40 cellular contexts compared by ENCODE assay signal in the genomic region with DNA sequence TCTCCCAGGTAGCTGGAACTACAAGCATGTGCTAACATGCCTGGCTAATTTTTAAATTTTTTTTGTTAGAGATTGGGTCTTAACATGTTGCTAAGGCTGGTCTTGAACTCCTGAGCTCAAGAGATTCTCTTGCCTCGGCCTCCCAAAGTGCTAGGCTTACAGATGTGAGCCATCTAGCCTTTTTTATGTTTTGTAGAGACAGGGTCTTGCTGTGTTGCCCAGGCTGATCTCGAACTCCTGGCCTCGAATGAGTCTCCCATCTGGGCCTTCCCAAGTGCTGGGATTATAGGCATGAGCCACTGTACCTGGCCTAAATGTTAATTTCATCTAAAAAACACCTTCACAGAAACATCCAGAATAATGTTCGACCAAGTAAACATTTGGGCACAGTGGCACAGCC.
"Had no signal": no experiment of that assay in that cellular context is flagged by ENCODE, and none has a peak within 500 bp of the region (broad histone marks: within the 10 kb centered on the region; RNA-seq: fewer than 3 reads in every experiment).

No MANE protein-coding gene starts in this region.

- H3K36me3 ChIP-seq: adrenal gland, brain microvascular endothelial cell, breast epithelium, cardiac muscle cell had no signal

- H3K9me3 Mint-ChIP-seq: activated naive CD4-positive, alpha-beta T cell treated with anti-CD3 and anti-CD28 coated beads for 36 hours; activated naive CD4-positive, alpha-beta T cell treated with anti-CD3 and anti-CD28 coated beads, Interleukin-2, amount 10 ng/mL, durations not matched to agents 7 days and 5 days; activated naive CD4-positive, alpha-beta T cell treated with anti-CD3 and anti-CD28 coated beads, Interleukin-2, amount 50 U/mL, for 24 hours; activated naive CD4-positive, alpha-beta T cell treated with anti-CD3 and anti-CD28 coated beads, Interleukin-2, amount 50 U/mL, for 72 hours; activated naive CD8-positive, alpha-beta T cell treated with anti-CD3 and anti-CD28 coated beads for 36 hours; activated naive CD8-positive, alpha-beta T cell treated with anti-CD3 and anti-CD28 coated beads, Interleukin-2, amount 10 ng/mL, durations not matched to agents 7 days and 5 days; activated T-cell treated with anti-CD3 and anti-CD28 coated beads, Interleukin-2, amount 50 U/mL, for 24 hours; activated T-helper 1 cell treated with anti-CD3 and anti-CD28 coated beads, Interleukin-12 subunit alpha, Interleukin-12 subunit beta, Interleukin-2, Interleukin-4 antibody, amounts not matched to agents 30 ng/mL and 10 ng/mL and 1 ng/mL, durations not matched to agents 14 hours and 24 hours and 36 hours; activated T-helper 17 cell treated with anti-CD3 and anti-CD28 coated beads, Interleukin-2, amount 50 U/mL, for 72 hours; activated T-helper 2 cell treated with anti-CD3 and anti-CD28 coated beads, Interferon-gamma antibody, Interleukin-2, Interleukin-4, amounts not matched to agents 10 μg/mL and 5 μg/mL and 100 μg/mL, durations not matched to agents 14 hours and 24 hours and 36 hours; central memory CD8-positive, alpha-beta T cell had no signal

- H3K9me3 ChIP-seq: adrenal gland, ascending aorta, body of pancreas, breast epithelium had no signal

- H3K4me3 Mint-ChIP-seq: activated naive CD4-positive, alpha-beta T cell treated with anti-CD3 and anti-CD28 coated beads for 36 hours; activated naive CD4-positive, alpha-beta T cell treated with anti-CD3 and anti-CD28 coated beads, Interleukin-2, amount 10 ng/mL, durations not matched to agents 7 days and 5 days; activated naive CD4-positive, alpha-beta T cell treated with anti-CD3 and anti-CD28 coated beads, Interleukin-2, amount 50 U/mL, for 24 hours; activated naive CD8-positive, alpha-beta T cell; activated naive CD8-positive, alpha-beta T cell treated with anti-CD3 and anti-CD28 coated beads for 36 hours; activated naive CD8-positive, alpha-beta T cell treated with anti-CD3 and anti-CD28 coated beads, Interleukin-2, amount 10 ng/mL, durations not matched to agents 7 days and 5 days; activated naive CD8-positive, alpha-beta T cell treated with anti-CD3 and anti-CD28 coated beads, Interleukin-2, amount 50 U/mL, for 24 hours; activated T-cell treated with anti-CD3 and anti-CD28 coated beads, Interleukin-2, amount 50 U/mL, for 24 hours; activated T-cell treated with anti-CD3 and anti-CD28 coated beads, Interleukin-2, amount 50 U/mL, for 4 hours; activated T-cell treated with anti-CD3 and anti-CD28 coated beads, Interleukin-2, amount 50 U/mL, for 72 hours; activated T-helper 1 cell treated with anti-CD3 and anti-CD28 coated beads, Interleukin-12 subunit alpha, Interleukin-12 subunit beta, Interleukin-2, Interleukin-4 antibody, amounts not matched to agents 30 ng/mL and 10 ng/mL and 1 ng/mL, durations not matched to agents 14 hours and 24 hours and 36 hours; activated T-helper 17 cell treated with anti-CD3 and anti-CD28 coated beads, Interleukin-2, amount 50 U/mL, for 72 hours; brain; central memory CD8-positive, alpha-beta T cell had no signal

- H3K27me3 Mint-ChIP-seq: activated naive CD4-positive, alpha-beta T cell treated with anti-CD3 and anti-CD28 coated beads, Interleukin-2, amount 50 U/mL, for 24 hours; activated naive CD8-positive, alpha-beta T cell treated with anti-CD3 and anti-CD28 coated beads for 36 hours; activated naive CD8-positive, alpha-beta T cell treated with anti-CD3 and anti-CD28 coated beads, Interleukin-2, amount 50 U/mL, for 24 hours; activated T-cell treated with anti-CD3 and anti-CD28 coated beads, Interleukin-2, amount 50 U/mL, for 24 hours; activated T-helper 17 cell treated with anti-CD3 and anti-CD28 coated beads, Interleukin-2, amount 50 U/mL, for 72 hours; brain had no signal

- H3K4me1 Mint-ChIP-seq: activated naive CD4-positive, alpha-beta T cell treated with anti-CD3 and anti-CD28 coated beads, Interleukin-2, amount 10 ng/mL, durations not matched to agents 7 days and 5 days; activated naive CD4-positive, alpha-beta T cell treated with anti-CD3 and anti-CD28 coated beads, Interleukin-2, amount 50 U/mL, for 24 hours; activated naive CD8-positive, alpha-beta T cell treated with anti-CD3 and anti-CD28 coated beads for 36 hours; activated naive CD8-positive, alpha-beta T cell treated with anti-CD3 and anti-CD28 coated beads, Interleukin-2, amount 10 ng/mL, durations not matched to agents 7 days and 5 days; activated naive CD8-positive, alpha-beta T cell treated with anti-CD3 and anti-CD28 coated beads, Interleukin-2, amount 50 U/mL, for 24 hours; activated T-helper 17 cell treated with anti-CD3 and anti-CD28 coated beads, Interleukin-2, amount 50 U/mL, for 72 hours; central memory CD8-positive, alpha-beta T cell had no signal

- H3K27me3 ChIP-seq: adrenal gland, ascending aorta, body of pancreas, brain microvascular endothelial cell, breast epithelium, cardiac muscle cell had no signal

- FAIRE-seq: astrocyte, bronchial epithelial cell had no signal

- H3K4me1 ChIP-seq: adrenal gland, ascending aorta had no signal

- H3K27ac Mint-ChIP-seq: activated naive CD4-positive, alpha-beta T cell treated with anti-CD3 and anti-CD28 coated beads for 36 hours; activated naive CD4-positive, alpha-beta T cell treated with anti-CD3 and anti-CD28 coated beads, Interleukin-2, amount 10 ng/mL, durations not matched to agents 7 days and 5 days; activated naive CD4-positive, alpha-beta T cell treated with anti-CD3 and anti-CD28 coated beads, Interleukin-2, amount 50 U/mL, for 24 hours; activated naive CD4-positive, alpha-beta T cell treated with anti-CD3 and anti-CD28 coated beads, Interleukin-2, amount 50 U/mL, for 72 hours; activated naive CD8-positive, alpha-beta T cell; activated naive CD8-positive, alpha-beta T cell treated with anti-CD3 and anti-CD28 coated beads for 36 hours; activated naive CD8-positive, alpha-beta T cell treated with anti-CD3 and anti-CD28 coated beads, Interleukin-2, amount 10 ng/mL, durations not matched to agents 7 days and 5 days; activated naive CD8-positive, alpha-beta T cell treated with anti-CD3 and anti-CD28 coated beads, Interleukin-2, amount 50 U/mL, for 24 hours; activated T-cell treated with anti-CD3 and anti-CD28 coated beads, Interleukin-2, amount 50 U/mL, for 24 hours; activated T-cell treated with anti-CD3 and anti-CD28 coated beads, Interleukin-2, amount 50 U/mL, for 72 hours; activated T-helper 1 cell treated with anti-CD3 and anti-CD28 coated beads, Interleukin-12 subunit alpha, Interleukin-12 subunit beta, Interleukin-2, Interleukin-4 antibody, amounts not matched to agents 30 ng/mL and 10 ng/mL and 1 ng/mL, durations not matched to agents 14 hours and 24 hours and 36 hours; activated T-helper 17 cell treated with anti-CD3 and anti-CD28 coated beads, Interleukin-2, amount 50 U/mL, for 72 hours; activated T-helper 2 cell treated with anti-CD3 and anti-CD28 coated beads, Interferon-gamma antibody, Interleukin-2, Interleukin-4, amounts not matched to agents 10 μg/mL and 5 μg/mL and 100 μg/mL, durations not matched to agents 14 hours and 24 hours and 36 hours; brain had no signal

- ATAC-seq: activated naive CD4-positive, alpha-beta T cell treated with anti-CD3 and anti-CD28 coated beads, Interleukin-2, amount 50 U/mL, for 72 hours; activated naive CD8-positive, alpha-beta T cell treated with anti-CD3 and anti-CD28 coated beads, Interleukin-2, amount 50 U/mL, for 24 hours; activated T-cell treated with anti-CD3 and anti-CD28 coated beads, Interleukin-2, amount 50 U/mL, for 4 hours; activated T-cell treated with anti-CD3 and anti-CD28 coated beads, Interleukin-2, amount 50 U/mL, for 72 hours; activated T-helper 17 cell treated with anti-CD3 and anti-CD28 coated beads, Interleukin-2, amount 50 U/mL, for 72 hours; body of pancreas had no signal

- DNase-seq: activated effector memory CD4-positive, alpha-beta T cell treated with anti-CD3 and anti-CD28 coated beads, Interleukin-2, amount 50 U/mL, for 16 hours; activated effector memory CD4-positive, alpha-beta T cell treated with Interleukin-2 at 50 U/mL for 16 hours; activated gamma-delta T cell; activated gamma-delta T cell treated with Interleukin-2 at 50 U/mL for 16 hours; activated naive CD4-positive, alpha-beta T cell; activated naive CD4-positive, alpha-beta T cell treated with anti-CD3 and anti-CD28 coated beads for 36 hours; activated naive CD4-positive, alpha-beta T cell treated with anti-CD3 and anti-CD28 coated beads, Interleukin-2, amount 10 ng/mL, durations not matched to agents 7 days and 5 days; activated naive CD4-positive, alpha-beta T cell treated with anti-CD3 and anti-CD28 coated beads, Interleukin-2, amount 50 U/mL, for 16 hours; activated naive CD4-positive, alpha-beta T cell treated with Interleukin-2 at 50 U/mL for 16 hours; activated naive CD8-positive, alpha-beta T cell treated with anti-CD3 and anti-CD28 coated beads for 36 hours; activated naive CD8-positive, alpha-beta T cell treated with anti-CD3 and anti-CD28 coated beads, Interleukin-2, amount 10 ng/mL, durations not matched to agents 7 days and 5 days; activated naive CD8-positive, alpha-beta T cell treated with anti-CD3 and anti-CD28 coated beads, Interleukin-2, amount 50 U/mL, for 24 hours; activated T-cell treated with anti-CD3 and anti-CD28 coated beads, Interleukin-2, amount 50 U/mL, for 1 hour; activated T-cell treated with anti-CD3 and anti-CD28 coated beads, Interleukin-2, amount 50 U/mL, for 24 hours; activated T-cell treated with anti-CD3 and anti-CD28 coated beads, Interleukin-2, amount 50 U/mL, for 4 hours; activated T-cell treated with anti-CD3 and anti-CD28 coated beads, Interleukin-2, amount 50 U/mL, for 48 hours; activated T-cell treated with anti-CD3 and anti-CD28 coated beads, Interleukin-2, amount 50 U/mL, for 72 hours; adrenal gland; amniotic stem cell; amygdala; anterior cingulate cortex; aorta; body of pancreas; brain microvascular endothelial cell; caudate nucleus; central memory CD4-positive, alpha-beta T cell; cerebellar nuclear complex had no signal

- H3K36me3 Mint-ChIP-seq: activated naive CD4-positive, alpha-beta T cell treated with anti-CD3 and anti-CD28 coated beads, Interleukin-2, amount 10 ng/mL, durations not matched to agents 7 days and 5 days; activated naive CD4-positive, alpha-beta T cell treated with anti-CD3 and anti-CD28 coated beads, Interleukin-2, amount 50 U/mL, for 24 hours; activated naive CD4-positive, alpha-beta T cell treated with anti-CD3 and anti-CD28 coated beads, Interleukin-2, amount 50 U/mL, for 72 hours; activated naive CD8-positive, alpha-beta T cell treated with anti-CD3 and anti-CD28 coated beads for 36 hours; activated naive CD8-positive, alpha-beta T cell treated with anti-CD3 and anti-CD28 coated beads, Interleukin-2, amount 10 ng/mL, durations not matched to agents 7 days and 5 days had no signal

- H3K27ac ChIP-seq: adrenal gland, ascending aorta, body of pancreas, brain microvascular endothelial cell, cardiac muscle cell had no signal

- H3K4me3 ChIP-seq: adrenal gland, ascending aorta, body of pancreas, breast epithelium, cardiac muscle cell had no signal
